Comparison of ENCODE assay signal across 8 cellular contexts in genomic region chr3:177308911-177309310, GRCh38.
"Had no signal": no experiment of that assay in that cellular context is flagged by ENCODE, and none has a peak within 500 bp of the region (broad histone marks: within the 10 kb centered on the region; RNA-seq: fewer than 3 reads in every experiment).

No MANE protein-coding gene starts in this region.

- H3K36me3 ChIP-seq: HAP-1 had no signal

- ATAC-seq: HCT116, HepG2 had no signal

- H3K9me3 ChIP-seq: HAP-1 had no signal

- DNase-seq: GM23248, GOT3, H7 had no signal

- H3K27me3 Mint-ChIP-seq: IgD-negative memory B cell had no signal

- H3K9ac ChIP-seq: GM23248 had no signal

- H2AFZ ChIP-seq: GM23248 had no signal

- H3K27ac ChIP-seq: GM23248, HL-60 had no signal

- H3K4me1 ChIP-seq: HAP-1 had no signal

- H3K4me3 ChIP-seq: GM23248, HAP-1 had no signal
